In the genomic region with DNA sequence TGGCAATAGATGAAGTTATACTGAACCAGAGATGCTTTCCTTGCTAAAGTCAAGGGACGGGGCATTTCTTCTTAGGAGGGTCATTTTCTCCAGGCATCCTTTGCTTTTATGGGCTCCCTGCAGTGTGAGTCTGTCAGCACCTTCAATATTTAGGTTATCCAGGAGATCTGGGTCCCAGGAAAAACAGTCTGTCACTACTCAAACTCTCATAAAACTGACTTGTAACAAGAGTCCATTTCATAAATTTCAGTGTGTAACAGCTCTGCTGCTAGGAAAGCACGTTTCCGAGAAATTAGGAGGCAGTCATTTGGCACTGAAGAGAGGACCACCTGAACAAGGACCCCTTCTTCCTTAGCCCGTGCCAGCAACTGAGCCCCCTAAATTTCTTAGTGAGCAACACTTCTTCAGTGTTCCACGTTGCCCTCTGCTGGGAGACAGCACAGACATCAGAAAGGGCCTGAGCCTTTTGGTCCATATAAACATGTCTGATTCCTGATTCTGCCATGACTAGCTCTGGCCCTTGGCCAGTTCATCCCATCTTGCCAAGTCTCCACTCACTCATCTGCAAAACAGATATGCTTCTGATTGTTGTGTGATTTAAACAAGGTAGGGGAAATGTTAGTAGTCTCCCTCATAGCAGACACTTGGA, we compare ENCODE assay signal across 1 cellular context.
TF ChIP-seq lines count a peak whose summit lies in the region.

No MANE protein-coding gene starts in this region.

TF ChIP-seq in endothelial cell of umbilical vein, 7 proteins besides CTCF, POLR2A, EP300 and RAD21:
- TF ChIP-seq JUN (IDR thresholded peaks at IDR 0.05; ENCODE audit: borderline replicate concordance, insufficient read depth, insufficient read length, low read depth) (no peak), POLR2AphosphoS5 (IDR thresholded peaks at IDR 0.05; ENCODE audit: insufficient read depth, low read depth, low read length) (no peak), FOS (IDR thresholded peaks at IDR 0.05; ENCODE audit: borderline replicate concordance, insufficient read depth, low read length) (no peak), EZH2 (IDR thresholded peaks at IDR 0.05; ENCODE audit: borderline replicate concordance, low read depth, low read length, severe bottlenecking) (no peak)
- TF ChIP-seq, protein P1, sequence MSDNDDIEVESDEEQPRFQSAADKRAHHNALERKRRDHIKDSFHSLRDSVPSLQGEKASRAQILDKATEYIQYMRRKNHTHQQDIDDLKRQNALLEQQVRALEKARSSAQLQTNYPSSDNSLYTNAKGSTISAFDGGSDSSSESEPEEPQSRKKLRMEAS (IDR thresholded peaks at IDR 0.05; ENCODE audit: insufficient read depth, insufficient read length) = no peak
